ENCODE assay signal across 1 cellular context in the genomic region with DNA sequence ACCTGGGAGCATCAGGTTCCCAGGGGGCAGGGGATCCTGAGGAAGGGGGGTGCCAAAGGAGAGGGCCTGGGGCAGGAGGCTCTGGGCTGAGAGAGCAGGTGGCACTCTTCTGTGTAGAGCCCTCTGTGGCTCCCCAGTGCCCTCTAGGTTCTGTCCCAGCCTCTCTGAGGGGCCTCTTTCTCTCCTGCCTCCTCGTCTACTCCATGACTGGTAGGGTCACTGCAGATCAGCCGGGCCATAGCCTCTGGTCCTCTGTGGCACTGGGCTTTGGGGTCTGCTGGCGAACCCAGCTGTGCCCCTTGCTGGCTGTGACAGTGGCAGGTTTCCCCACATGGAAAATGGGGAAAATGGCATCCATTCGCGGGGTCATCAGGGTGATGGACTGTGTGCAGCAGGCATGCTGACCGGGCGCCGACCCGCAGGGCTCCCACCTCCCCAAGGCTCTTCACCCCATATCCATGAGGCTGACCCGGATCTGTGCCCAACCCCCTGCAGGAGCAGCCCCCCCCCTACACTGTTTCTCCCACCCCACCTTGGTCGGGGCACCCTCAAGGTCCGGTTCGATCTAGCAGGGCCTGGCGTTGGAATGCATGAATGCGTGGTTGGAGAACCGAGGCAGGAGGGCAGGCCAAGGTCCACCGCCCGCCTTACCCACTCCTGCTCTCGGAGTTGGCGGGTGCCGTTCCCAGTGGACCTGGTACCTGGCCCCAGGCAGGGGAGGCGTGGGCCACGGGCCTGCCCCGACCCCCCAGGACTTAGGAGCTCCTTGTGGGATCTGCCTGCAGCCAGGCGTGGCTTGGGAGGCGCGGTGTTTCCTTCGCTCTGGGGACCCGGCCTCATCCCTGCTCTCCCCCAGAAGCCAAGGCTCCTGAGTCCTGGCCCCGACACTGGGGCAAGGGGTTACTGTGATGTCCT.
TF ChIP-seq lines count a peak whose summit lies in the region.

No MANE protein-coding gene starts in this region.

TF ChIP-seq in H1, 55 proteins besides CTCF, POLR2A, EP300 and RAD21:
- no peak for TF ChIP-seq SP2 (IDR thresholded peaks at IDR 0.05; ENCODE audit: low read length)
- TF ChIP-seq, protein P1, sequence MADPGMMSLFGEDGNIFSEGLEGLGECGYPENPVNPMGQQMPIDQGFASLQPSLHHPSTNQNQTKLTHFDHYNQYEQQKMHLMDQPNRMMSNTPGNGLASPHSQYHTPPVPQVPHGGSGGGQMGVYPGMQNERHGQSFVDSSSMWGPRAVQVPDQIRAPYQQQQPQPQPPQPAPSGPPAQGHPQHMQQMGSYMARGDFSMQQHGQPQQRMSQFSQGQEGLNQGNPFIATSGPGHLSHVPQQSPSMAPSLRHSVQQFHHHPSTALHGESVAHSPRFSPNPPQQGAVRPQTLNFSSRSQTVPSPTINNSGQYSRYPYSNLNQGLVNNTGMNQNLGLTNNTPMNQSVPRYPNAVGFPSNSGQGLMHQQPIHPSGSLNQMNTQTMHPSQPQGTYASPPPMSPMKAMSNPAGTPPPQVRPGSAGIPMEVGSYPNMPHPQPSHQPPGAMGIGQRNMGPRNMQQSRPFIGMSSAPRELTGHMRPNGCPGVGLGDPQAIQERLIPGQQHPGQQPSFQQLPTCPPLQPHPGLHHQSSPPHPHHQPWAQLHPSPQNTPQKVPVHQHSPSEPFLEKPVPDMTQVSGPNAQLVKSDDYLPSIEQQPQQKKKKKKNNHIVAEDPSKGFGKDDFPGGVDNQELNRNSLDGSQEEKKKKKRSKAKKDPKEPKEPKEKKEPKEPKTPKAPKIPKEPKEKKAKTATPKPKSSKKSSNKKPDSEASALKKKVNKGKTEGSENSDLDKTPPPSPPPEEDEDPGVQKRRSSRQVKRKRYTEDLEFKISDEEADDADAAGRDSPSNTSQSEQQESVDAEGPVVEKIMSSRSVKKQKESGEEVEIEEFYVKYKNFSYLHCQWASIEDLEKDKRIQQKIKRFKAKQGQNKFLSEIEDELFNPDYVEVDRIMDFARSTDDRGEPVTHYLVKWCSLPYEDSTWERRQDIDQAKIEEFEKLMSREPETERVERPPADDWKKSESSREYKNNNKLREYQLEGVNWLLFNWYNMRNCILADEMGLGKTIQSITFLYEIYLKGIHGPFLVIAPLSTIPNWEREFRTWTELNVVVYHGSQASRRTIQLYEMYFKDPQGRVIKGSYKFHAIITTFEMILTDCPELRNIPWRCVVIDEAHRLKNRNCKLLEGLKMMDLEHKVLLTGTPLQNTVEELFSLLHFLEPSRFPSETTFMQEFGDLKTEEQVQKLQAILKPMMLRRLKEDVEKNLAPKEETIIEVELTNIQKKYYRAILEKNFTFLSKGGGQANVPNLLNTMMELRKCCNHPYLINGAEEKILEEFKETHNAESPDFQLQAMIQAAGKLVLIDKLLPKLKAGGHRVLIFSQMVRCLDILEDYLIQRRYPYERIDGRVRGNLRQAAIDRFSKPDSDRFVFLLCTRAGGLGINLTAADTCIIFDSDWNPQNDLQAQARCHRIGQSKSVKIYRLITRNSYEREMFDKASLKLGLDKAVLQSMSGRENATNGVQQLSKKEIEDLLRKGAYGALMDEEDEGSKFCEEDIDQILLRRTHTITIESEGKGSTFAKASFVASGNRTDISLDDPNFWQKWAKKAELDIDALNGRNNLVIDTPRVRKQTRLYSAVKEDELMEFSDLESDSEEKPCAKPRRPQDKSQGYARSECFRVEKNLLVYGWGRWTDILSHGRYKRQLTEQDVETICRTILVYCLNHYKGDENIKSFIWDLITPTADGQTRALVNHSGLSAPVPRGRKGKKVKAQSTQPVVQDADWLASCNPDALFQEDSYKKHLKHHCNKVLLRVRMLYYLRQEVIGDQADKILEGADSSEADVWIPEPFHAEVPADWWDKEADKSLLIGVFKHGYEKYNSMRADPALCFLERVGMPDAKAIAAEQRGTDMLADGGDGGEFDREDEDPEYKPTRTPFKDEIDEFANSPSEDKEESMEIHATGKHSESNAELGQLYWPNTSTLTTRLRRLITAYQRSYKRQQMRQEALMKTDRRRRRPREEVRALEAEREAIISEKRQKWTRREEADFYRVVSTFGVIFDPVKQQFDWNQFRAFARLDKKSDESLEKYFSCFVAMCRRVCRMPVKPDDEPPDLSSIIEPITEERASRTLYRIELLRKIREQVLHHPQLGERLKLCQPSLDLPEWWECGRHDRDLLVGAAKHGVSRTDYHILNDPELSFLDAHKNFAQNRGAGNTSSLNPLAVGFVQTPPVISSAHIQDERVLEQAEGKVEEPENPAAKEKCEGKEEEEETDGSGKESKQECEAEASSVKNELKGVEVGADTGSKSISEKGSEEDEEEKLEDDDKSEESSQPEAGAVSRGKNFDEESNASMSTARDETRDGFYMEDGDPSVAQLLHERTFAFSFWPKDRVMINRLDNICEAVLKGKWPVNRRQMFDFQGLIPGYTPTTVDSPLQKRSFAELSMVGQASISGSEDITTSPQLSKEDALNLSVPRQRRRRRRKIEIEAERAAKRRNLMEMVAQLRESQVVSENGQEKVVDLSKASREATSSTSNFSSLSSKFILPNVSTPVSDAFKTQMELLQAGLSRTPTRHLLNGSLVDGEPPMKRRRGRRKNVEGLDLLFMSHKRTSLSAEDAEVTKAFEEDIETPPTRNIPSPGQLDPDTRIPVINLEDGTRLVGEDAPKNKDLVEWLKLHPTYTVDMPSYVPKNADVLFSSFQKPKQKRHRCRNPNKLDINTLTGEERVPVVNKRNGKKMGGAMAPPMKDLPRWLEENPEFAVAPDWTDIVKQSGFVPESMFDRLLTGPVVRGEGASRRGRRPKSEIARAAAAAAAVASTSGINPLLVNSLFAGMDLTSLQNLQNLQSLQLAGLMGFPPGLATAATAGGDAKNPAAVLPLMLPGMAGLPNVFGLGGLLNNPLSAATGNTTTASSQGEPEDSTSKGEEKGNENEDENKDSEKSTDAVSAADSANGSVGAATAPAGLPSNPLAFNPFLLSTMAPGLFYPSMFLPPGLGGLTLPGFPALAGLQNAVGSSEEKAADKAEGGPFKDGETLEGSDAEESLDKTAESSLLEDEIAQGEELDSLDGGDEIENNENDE (IDR thresholded peaks at IDR 0.05; ENCODE audit: insufficient replicate concordance, low read length), result no peak
